Comparison of ENCODE assay signal across 1 cellular context in the genomic region with DNA sequence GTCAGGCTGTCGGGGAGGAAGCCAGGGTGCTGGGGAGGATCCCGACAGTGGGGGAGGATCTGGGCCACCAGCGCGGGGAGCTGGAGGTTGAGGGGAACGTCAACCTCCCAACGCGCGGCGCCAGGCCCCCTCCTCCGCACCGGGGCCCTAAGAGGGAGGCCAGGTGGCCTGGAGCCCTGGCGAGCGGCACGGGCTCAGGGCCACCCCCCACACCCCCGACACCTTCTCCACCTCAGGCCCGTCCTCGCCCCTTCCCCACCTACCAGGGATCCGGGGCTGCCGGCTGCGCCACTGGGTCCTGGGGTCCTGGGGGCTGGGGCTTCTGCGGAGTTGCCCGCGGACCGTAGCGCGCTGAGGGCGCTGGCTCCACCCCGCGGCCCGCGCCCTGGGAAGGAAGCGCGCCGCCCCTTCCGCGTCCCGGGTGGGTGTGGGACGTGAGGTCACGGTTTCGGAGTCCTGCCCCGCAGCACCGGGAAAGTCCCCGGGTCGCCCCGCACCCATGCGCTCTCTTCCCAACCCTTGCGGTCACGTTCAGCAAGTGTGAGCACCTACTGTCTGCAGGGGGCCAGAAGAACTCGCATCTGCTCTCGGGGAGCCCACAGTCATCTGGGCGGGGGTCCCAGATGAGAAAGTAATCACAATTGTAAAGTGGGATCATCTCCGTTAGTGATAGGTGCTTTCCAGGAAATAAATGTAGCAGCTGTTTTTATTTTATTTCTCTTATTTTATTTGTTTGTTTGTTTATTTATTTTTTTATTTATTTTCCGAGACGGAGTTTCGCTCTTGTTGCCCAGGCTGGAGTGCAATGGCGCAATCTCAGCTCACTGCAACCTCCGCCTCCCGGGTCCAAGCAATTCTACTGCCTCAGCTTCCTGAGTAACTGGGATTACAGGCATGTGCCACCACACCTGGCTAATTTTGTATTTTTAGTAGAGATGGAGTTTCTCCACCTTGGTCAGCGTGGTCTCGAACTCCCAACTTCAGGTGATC.
TF ChIP-seq lines count a peak whose summit lies in the region.

A gene (minus strand): TSS at position 362 of the 990 bp plus-strand sequence. CDS start 13,335 bp downstream, outside the sequence.

TF ChIP-seq in SK-N-SH, 30 proteins besides CTCF, POLR2A, EP300 and RAD21 (continued from another document):
- TF ChIP-seq, protein P1, sequence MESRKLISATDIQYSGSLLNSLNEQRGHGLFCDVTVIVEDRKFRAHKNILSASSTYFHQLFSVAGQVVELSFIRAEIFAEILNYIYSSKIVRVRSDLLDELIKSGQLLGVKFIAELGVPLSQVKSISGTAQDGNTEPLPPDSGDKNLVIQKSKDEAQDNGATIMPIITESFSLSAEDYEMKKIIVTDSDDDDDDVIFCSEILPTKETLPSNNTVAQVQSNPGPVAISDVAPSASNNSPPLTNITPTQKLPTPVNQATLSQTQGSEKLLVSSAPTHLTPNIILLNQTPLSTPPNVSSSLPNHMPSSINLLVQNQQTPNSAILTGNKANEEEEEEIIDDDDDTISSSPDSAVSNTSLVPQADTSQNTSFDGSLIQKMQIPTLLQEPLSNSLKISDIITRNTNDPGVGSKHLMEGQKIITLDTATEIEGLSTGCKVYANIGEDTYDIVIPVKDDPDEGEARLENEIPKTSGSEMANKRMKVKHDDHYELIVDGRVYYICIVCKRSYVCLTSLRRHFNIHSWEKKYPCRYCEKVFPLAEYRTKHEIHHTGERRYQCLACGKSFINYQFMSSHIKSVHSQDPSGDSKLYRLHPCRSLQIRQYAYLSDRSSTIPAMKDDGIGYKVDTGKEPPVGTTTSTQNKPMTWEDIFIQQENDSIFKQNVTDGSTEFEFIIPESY (IDR thresholded peaks at IDR 0.05; ENCODE audit: borderline replicate concordance, low read depth): no peak
- TF ChIP-seq, protein P2, sequence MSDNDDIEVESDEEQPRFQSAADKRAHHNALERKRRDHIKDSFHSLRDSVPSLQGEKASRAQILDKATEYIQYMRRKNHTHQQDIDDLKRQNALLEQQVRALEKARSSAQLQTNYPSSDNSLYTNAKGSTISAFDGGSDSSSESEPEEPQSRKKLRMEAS (IDR thresholded peaks at IDR 0.05; ENCODE audit: low read depth): no peak; the same call in 1 of the 2 replicates
- peak; percentile 38; the same call in 1 of the 2 replicates for TF ChIP-seq MXI1 (IDR thresholded peaks at IDR 0.05; ENCODE audit: low read depth, low read length)
- 0 out of 2 replicates have a peak, but pooled peaks have one; percentile 12 for TF ChIP-seq TAF1 (IDR thresholded peaks at IDR 0.05; ENCODE audit: borderline replicate concordance, low read depth, low read length)
- TF ChIP-seq RXRA (IDR thresholded peaks at IDR 0.05; ENCODE audit: borderline replicate concordance, low read depth): no peak
- TF ChIP-seq ELF1 (IDR thresholded peaks at IDR 0.05): 0 out of 2 replicates have a peak, but pooled peaks have one; percentile 54
- no peak; the same call in none of the 2 replicates for TF ChIP-seq POLR2AphosphoS5 (IDR thresholded peaks at IDR 0.05; ENCODE audit: low read depth, low read length)
- TF ChIP-seq RCOR1 (IDR thresholded peaks at IDR 0.05; ENCODE audit: low read length): no peak
- no peak for TF ChIP-seq JUND (IDR thresholded peaks at IDR 0.05)
